8 cellular contexts compared by ENCODE assay signal in genomic region chr20:24948939-24949679, GRCh38. TPM values are rescaled to one million over a fixed set of nuclear protein-coding genes. Genes with fewer than 3 reads are reported as not detected.
DNase-seq lines count a peak whose midpoint lies in the region; FAIRE-seq and TF ChIP-seq lines count a peak whose summit lies in the region.

Gene CST7, plus strand, starts transcription at chr20:24949269. Its CDS starts 237 bp downstream, at chr20:24949506.

- H3K9me3 ChIP-seq in KOPT-K1 (ENCODE audit: insufficient read depth, low read length, poor library complexity, severe bottlenecking), result peaks cover 17% of the 10 kb centered on the region

- H3K36me3 Mint-ChIP-seq in immature natural killer cell, result peaks cover 26 to 41% (median 30%) of the 10 kb centered on the region in 3 donors

- H3K27ac ChIP-seq in KOPT-K1 (ENCODE audit: low read depth, low read length, poor library complexity, severe bottlenecking), result peak within 1 kb of the TSS; percentile 66

- H3K27me3 Mint-ChIP-seq in immature natural killer cell (ENCODE audit: low read depth in 3 of 3), result peaks cover 34 to 63% (median 57%) of the 10 kb centered on the region in 3 donors

- DNase-seq in GDM1 (lab: John Stamatoyannopoulos, UW) (peak; percentile 46), immature natural killer cell (peak; percentile 96 to 97 (median 96)), HuH-7 (ENCODE audit: low spot score) (no peak), NCI-H2171 (lab: John Stamatoyannopoulos, UW) (no peak), D721Med (ENCODE audit: insufficient read length, low spot score) (no peak)
- peak; percentile 80 to 81 for DNase-seq in stimulated activated CD8-positive, alpha-beta memory T cell treated with anti-CD3 and anti-CD28 coated beads, Interleukin-2, amount 100 ng/mL, for 1 hour (ENCODE audit: low read depth in 2 of 2)

- CTCF ChIA-PET in activated CD8-positive, alpha-beta memory T cell treated with anti-CD3 and anti-CD28 coated beads for 36 hours (lab: Charles Lee), result interaction anchor here (1.2 to 1.9 kb wide), 3 partner anchors 12 to 19 kb away, joined by 3 to 7 read pairs (median 3); no protein-coding TSS in a partner anchor

- H3K36me3 ChIP-seq in KOPT-K1 (ENCODE audit: insufficient read depth, low read length), result no peaks in the 10 kb centered on the region

- peaks cover 5 to 21% (median 16%) of the 10 kb centered on the region in 6 donors for H3K9me3 Mint-ChIP-seq in immature natural killer cell

- FAIRE-seq in D721Med (lab: Jason Lieb, UNC), result no peak

- POLR2A ChIA-PET in activated CD8-positive, alpha-beta memory T cell treated with anti-CD3 and anti-CD28 coated beads for 36 hours (lab: Charles Lee), result interaction anchor here (2.2 to 3.9 kb wide), 3 partner anchors 12 to 39 kb away, joined by 9 to 23 read pairs (median 11); no protein-coding TSS in a partner anchor

- peak within 1 kb of the TSS; percentile 98 to 100 (median 99) for H3K27ac Mint-ChIP-seq in immature natural killer cell

- H3K4me1 Mint-ChIP-seq in immature natural killer cell, result peaks cover 80 to 83% of the 10 kb centered on the region in 2 donors

- H3K4me3 Mint-ChIP-seq in immature natural killer cell, result peak within 1 kb of the TSS; percentile 96 to 99 (median 98)

- no peak for TF ChIP-seq CTCF in D721Med (IDR thresholded peaks at IDR 0.05; ENCODE audit: insufficient read depth, missing control alignments)

RNA-seq across cellular contexts. Expression of gene CST7, which starts in this region (rescaled TPM):
- total RNA-seq in activated CD8-positive, alpha-beta memory T cell treated with anti-CD3 and anti-CD28 coated beads for 36 hours, result 100 to 1,000 TPM; 163 to 170 TPM
- 1,000 to 10,000 TPM; 2,262 to 2,521 (median 2,438) TPM for polyA plus RNA-seq in immature natural killer cell

Comparison
In these comparisons a context has a peak if more than half of its experiments do, and no peak if none do; other contexts are left out.
1. DNase-seq: peak in GDM1 (single experiment), immature natural killer cell (3 of 3) and stimulated activated CD8-positive, alpha-beta memory T cell treated with anti-CD3 and anti-CD28 coated beads, Interleukin-2, amount 100 ng/mL, for 1 hour (2 of 2); none in HuH-7 (single experiment), NCI-H2171 (single experiment) and D721Med (single experiment).